ENCODE assay signal across 1 cellular context in genomic region chr2:74267068-74267467, GRCh38.
TF ChIP-seq lines count a peak whose summit lies in the region.

No MANE protein-coding gene starts in this region.

TF ChIP-seq in K562, 482 proteins besides CTCF, POLR2A, EP300 and RAD21 (continued from another document and continues in another):
- TF ChIP-seq SNRNP70 (optimal IDR thresholded peaks at IDR 0.05; ENCODE audit: low read depth, low read length): no peak
- TF ChIP-seq BACH1 (tag; IDR thresholded peaks at IDR 0.05): no peak
- TF ChIP-seq TAF1 (IDR thresholded peaks at IDR 0.05; ENCODE audit: control insufficient read depth, extremely low read depth, insufficient read depth, low read length, severe bottlenecking): no peak
- TF ChIP-seq L3MBTL2 (IDR thresholded peaks at IDR 0.05): no peak
- no peak for TF ChIP-seq ZBTB43 (CRISPR knock-in tag; IDR thresholded peaks at IDR 0.05)
- TF ChIP-seq BCOR (IDR thresholded peaks at IDR 0.05): no peak
- TF ChIP-seq HBP1 (CRISPR knock-in tag; IDR thresholded peaks at IDR 0.05): no peak
- TF ChIP-seq MEIS2 (IDR thresholded peaks at IDR 0.05; ENCODE audit: partially characterized antibody): peak; percentile 66
- TF ChIP-seq FOXJ3 (CRISPR knock-in tag; IDR thresholded peaks at IDR 0.05): no peak
- TF ChIP-seq ZBTB26 (CRISPR knock-in tag; IDR thresholded peaks at IDR 0.05): no peak
- TF ChIP-seq ZNF347 (CRISPR knock-in tag; IDR thresholded peaks at IDR 0.05; ENCODE audit: low read depth): no peak
- TF ChIP-seq ZNF449 (CRISPR knock-in tag; IDR thresholded peaks at IDR 0.05): no peak
- no peak for TF ChIP-seq ATF4 (CRISPR knock-in tag; IDR thresholded peaks at IDR 0.05)
- no peak for TF ChIP-seq ZHX1 (conservative IDR thresholded peaks at IDR 0.05; ENCODE audit: low read length)
- no peak for TF ChIP-seq ZNF57 (CRISPR knock-in tag; IDR thresholded peaks at IDR 0.05)
- TF ChIP-seq CEBPG (CRISPR knock-in tag; IDR thresholded peaks at IDR 0.05): no peak
- TF ChIP-seq CEBPG (tag; conservative IDR thresholded peaks at IDR 0.05 in 1 of 2, IDR thresholded peaks at IDR 0.05 in 1 of 2): no peak; a peak in 1 of 4 replicates
- TF ChIP-seq HMGXB4 (CRISPR knock-in tag; IDR thresholded peaks at IDR 0.05): no peak
- TF ChIP-seq ETS2 (tag; IDR thresholded peaks at IDR 0.05; ENCODE audit: borderline replicate concordance, poor library complexity, severe bottlenecking): no peak
- TF ChIP-seq PKNOX1 (IDR thresholded peaks at IDR 0.05): peak; percentile 73
- TF ChIP-seq MTA2 (IDR thresholded peaks at IDR 0.05; ENCODE audit: low read depth): no peak
- TF ChIP-seq EZH2 (IDR thresholded peaks at IDR 0.05; ENCODE audit: borderline replicate concordance, low read depth, low read length): no peak
- no peak for TF ChIP-seq ZBTB2 (IDR thresholded peaks at IDR 0.05)
- TF ChIP-seq ZSCAN32 (CRISPR knock-in tag; IDR thresholded peaks at IDR 0.05): no peak
- no peak for TF ChIP-seq ZNF133 (CRISPR knock-in tag; IDR thresholded peaks at IDR 0.05)
- TF ChIP-seq BDP1 (IDR thresholded peaks at IDR 0.05; ENCODE audit: insufficient read depth, insufficient read length): no peak
- no peak for TF ChIP-seq MAFK (IDR thresholded peaks at IDR 0.05; ENCODE audit: low read length)
- no peak for TF ChIP-seq BMI1 (IDR thresholded peaks at IDR 0.05; ENCODE audit: low read length)
- no peak for TF ChIP-seq KDM1A (IDR thresholded peaks at IDR 0.05)
- TF ChIP-seq PRPF4 (IDR thresholded peaks at IDR 0.05; ENCODE audit: insufficient read depth, low read depth, low read length, poor library complexity, severe bottlenecking): no peak
- no peak for TF ChIP-seq KAT7 (CRISPR knock-in tag; IDR thresholded peaks at IDR 0.05; ENCODE audit: borderline replicate concordance)
- TF ChIP-seq EWSR1 (IDR thresholded peaks at IDR 0.05; ENCODE audit: borderline replicate concordance, low read depth, partially characterized antibody): no peak
- TF ChIP-seq CTBP1 (IDR thresholded peaks at IDR 0.05; ENCODE audit: borderline replicate concordance): peak; percentile 60
- TF ChIP-seq RCOR1 (IDR thresholded peaks at IDR 0.05; ENCODE audit: borderline replicate concordance in 1 of 2, low read depth in 2 of 2, low read length in 2 of 2): peak in 1 of 2 experiments; percentile 31; a peak in 1 of 4 replicates
- TF ChIP-seq HCFC1 (IDR thresholded peaks at IDR 0.05; ENCODE audit: low read depth, low read length): no peak
- no peak for TF ChIP-seq THRB (CRISPR knock-in tag; conservative IDR thresholded peaks at IDR 0.05)
- 0 out of 2 replicates have a peak, but pooled peaks have one; percentile 16 for TF ChIP-seq MTA3 (IDR thresholded peaks at IDR 0.05; ENCODE audit: borderline replicate concordance)
- TF ChIP-seq ZNF740 (CRISPR knock-in tag; IDR thresholded peaks at IDR 0.05): no peak
- no peak for TF ChIP-seq ZNF740 (tag; IDR thresholded peaks at IDR 0.05)
- no peak for TF ChIP-seq TCFL5 (CRISPR knock-in tag; conservative IDR thresholded peaks at IDR 0.05)
- TF ChIP-seq PREB (CRISPR knock-in tag; IDR thresholded peaks at IDR 0.05): no peak
- no peak for TF ChIP-seq ZNF445 (CRISPR knock-in tag; IDR thresholded peaks at IDR 0.05; ENCODE audit: low read depth)
- TF ChIP-seq ATF3 (IDR thresholded peaks at IDR 0.05): no peak; the same call in 1 of the 2 replicates
- no peak for TF ChIP-seq ATF3 (CRISPR knock-in tag; conservative IDR thresholded peaks at IDR 0.05)
